In the genomic region with DNA sequence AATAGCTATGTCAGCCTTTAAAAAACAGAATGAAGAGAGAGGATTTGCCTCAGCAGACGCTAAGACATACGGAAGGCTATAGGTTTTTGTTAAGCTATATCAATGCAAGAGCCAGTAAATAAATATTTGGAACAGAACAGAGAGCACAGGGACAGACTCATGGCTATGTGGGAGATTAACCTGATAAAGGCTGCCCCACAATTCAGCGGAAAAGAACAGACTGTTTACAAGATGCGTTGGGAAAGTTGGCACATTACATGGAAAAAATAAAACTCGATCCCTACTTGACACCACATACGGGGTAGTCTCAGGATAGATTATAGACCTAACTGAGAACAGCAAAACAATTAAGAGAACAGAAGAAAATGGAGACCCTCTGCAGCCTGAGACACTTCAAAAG, we compare ENCODE assay signal across 21 cellular contexts. TPM values are rescaled to one million over a fixed set of nuclear protein-coding genes. Genes with fewer than 3 reads are reported as not detected.
"Had no signal": no experiment of that assay in that cellular context is flagged by ENCODE, and none has a peak within 500 bp of the region (broad histone marks: within the 10 kb centered on the region; RNA-seq: fewer than 3 reads in every experiment).

No MANE protein-coding gene starts in this region.

- H3K27ac ChIP-seq: brain microvascular endothelial cell, pancreas, thoracic aorta, upper lobe of left lung had no signal

- H3K36me3 ChIP-seq: brain microvascular endothelial cell, pancreas, thoracic aorta, upper lobe of left lung had no signal

- H3K4me3 ChIP-seq: pancreas, thoracic aorta, upper lobe of left lung had no signal

- H3K9me3 ChIP-seq: pancreas, thoracic aorta, upper lobe of left lung had no signal

- H3K27ac Mint-ChIP-seq: activated naive CD4-positive, alpha-beta T cell treated with anti-CD3 and anti-CD28 coated beads, Interleukin-2, amount 50 U/mL, for 72 hours; nephron progenitor cell; stimulated activated naive B cell treated with anti-CD40 and anti-IgM and Interleukin-4, amounts not matched to agents 10 μg/mL and 1 μg/mL and 100 μg/mL, for 72 hours had no signal

- H3K9me3 Mint-ChIP-seq: activated naive CD4-positive, alpha-beta T cell treated with anti-CD3 and anti-CD28 coated beads, Interleukin-2, amount 50 U/mL, for 72 hours; central memory CD8-positive, alpha-beta T cell; nephron progenitor cell; stimulated activated naive B cell treated with anti-CD40 and anti-IgM and Interleukin-4, amounts not matched to agents 10 μg/mL and 1 μg/mL and 100 μg/mL, for 72 hours had no signal

- H3K4me1 ChIP-seq: pancreas had no signal

- DNase-seq: activated T-cell treated with anti-CD3 and anti-CD28 coated beads, Interleukin-2, amount 50 U/mL, for 1 hour; aorta; brain microvascular endothelial cell; effector memory CD4-positive, alpha-beta T cell; foreskin melanocyte; hippocampal formation; kidney glomerular epithelial cell; midbrain; nephron progenitor cell; pancreas; stimulated activated CD4-positive, alpha-beta T cell treated with anti-CD3 and anti-CD28 coated beads, Interleukin-2, amount 100 ng/mL, for 48 hours; stimulated activated CD8-positive, alpha-beta memory T cell treated with anti-CD3 and anti-CD28 coated beads, Interleukin-4, amount 100 ng/mL, for 48 hours; stimulated activated naive B cell treated with anti-CD40 and anti-IgM and Interleukin-4, amounts not matched to agents 10 μg/mL and 1 μg/mL and 100 μg/mL, for 72 hours; T-helper 1 cell; upper lobe of left lung had no signal

- H3K4me1 Mint-ChIP-seq: central memory CD8-positive, alpha-beta T cell had no signal

- H3K36me3 Mint-ChIP-seq: activated naive CD4-positive, alpha-beta T cell treated with anti-CD3 and anti-CD28 coated beads, Interleukin-2, amount 50 U/mL, for 72 hours; stimulated activated naive B cell treated with anti-CD40 and anti-IgM and Interleukin-4, amounts not matched to agents 10 μg/mL and 1 μg/mL and 100 μg/mL, for 72 hours had no signal

- H3K27me3 ChIP-seq: pancreas, upper lobe of left lung had no signal

- H3K4me3 Mint-ChIP-seq: central memory CD8-positive, alpha-beta T cell; nephron progenitor cell; stimulated activated naive B cell treated with anti-CD40 and anti-IgM and Interleukin-4, amounts not matched to agents 10 μg/mL and 1 μg/mL and 100 μg/mL, for 72 hours had no signal

- ATAC-seq: activated naive CD4-positive, alpha-beta T cell treated with anti-CD3 and anti-CD28 coated beads, Interleukin-2, amount 50 U/mL, for 72 hours; pancreas; sciatic nerve; stimulated activated naive B cell treated with anti-CD40 and anti-IgM and Interleukin-4, amounts not matched to agents 10 μg/mL and 1 μg/mL and 100 μg/mL, for 72 hours had no signal

RNA-seq across cellular contexts. Expression of gene KCNH2, which starts 10.8 kb away (rescaled TPM):
- total RNA-seq: dermis microvascular lymphatic vessel endothelial cell had no signal

RNA-seq across cellular contexts. Expression of gene ATG9B, which starts 57.0 kb away (rescaled TPM):
- total RNA-seq: liver had no signal
- polyA plus RNA-seq: aorta had no signal
